ENCODE assay signal across 1 cellular context in genomic region chrX:63658920-63659319, GRCh38.
TF ChIP-seq lines count a peak whose summit lies in the region.

No MANE protein-coding gene starts in this region.

TF ChIP-seq in SK-N-SH, 30 proteins besides CTCF, POLR2A, EP300 and RAD21 (continued from another document):
- TF ChIP-seq REST (IDR thresholded peaks at IDR 0.05; ENCODE audit: low read depth, low read length) (no peak), MXI1 (IDR thresholded peaks at IDR 0.05; ENCODE audit: low read depth, low read length) (no peak), FOXM1 (IDR thresholded peaks at IDR 0.05; ENCODE audit: low read depth) (no peak), MEF2A (IDR thresholded peaks at IDR 0.05; ENCODE audit: borderline replicate concordance, low read depth) (no peak)
TF ChIP-seq in SK-N-SH: peak in this region for 0.
